ENCODE assay signal across 41 cellular contexts in the genomic region with DNA sequence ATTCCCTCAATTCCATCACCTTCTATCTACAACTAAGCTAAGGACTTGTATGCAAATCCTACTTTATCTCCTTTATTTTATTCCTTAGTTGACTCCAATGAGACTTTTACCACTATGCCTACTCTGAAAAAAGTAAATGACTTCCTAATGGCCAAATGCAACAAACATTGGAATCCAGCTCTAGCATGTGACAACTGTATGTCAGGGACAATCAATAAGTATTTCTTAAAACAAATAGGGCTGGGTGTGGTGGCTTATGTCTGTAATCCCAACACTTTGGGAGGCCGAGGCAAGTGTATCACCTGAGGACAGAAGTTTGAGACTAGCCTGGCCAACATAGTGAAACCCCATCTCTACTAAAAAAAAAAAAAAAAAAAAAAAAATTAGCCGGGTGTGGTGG. TPM values are rescaled to one million over a fixed set of nuclear protein-coding genes. Genes with fewer than 3 reads are reported as not detected.
"Had no signal": no experiment of that assay in that cellular context is flagged by ENCODE, and none has a peak within 500 bp of the region (broad histone marks: within the 10 kb centered on the region; RNA-seq: fewer than 3 reads in every experiment).

No MANE protein-coding gene starts in this region.

- H3K27me3 ChIP-seq: adrenal gland, ascending aorta, body of pancreas, brain microvascular endothelial cell, breast epithelium, cardiac muscle cell had no signal

- H3K9me3 Mint-ChIP-seq: activated naive CD4-positive, alpha-beta T cell treated with anti-CD3 and anti-CD28 coated beads for 36 hours; activated naive CD4-positive, alpha-beta T cell treated with anti-CD3 and anti-CD28 coated beads, Interleukin-2, amount 10 ng/mL, durations not matched to agents 7 days and 5 days; activated naive CD4-positive, alpha-beta T cell treated with anti-CD3 and anti-CD28 coated beads, Interleukin-2, amount 50 U/mL, for 24 hours; activated naive CD4-positive, alpha-beta T cell treated with anti-CD3 and anti-CD28 coated beads, Interleukin-2, amount 50 U/mL, for 72 hours; activated naive CD8-positive, alpha-beta T cell treated with anti-CD3 and anti-CD28 coated beads for 36 hours; activated naive CD8-positive, alpha-beta T cell treated with anti-CD3 and anti-CD28 coated beads, Interleukin-2, amount 10 ng/mL, durations not matched to agents 7 days and 5 days; activated naive CD8-positive, alpha-beta T cell treated with anti-CD3 and anti-CD28 coated beads, Interleukin-2, amount 50 U/mL, for 24 hours; activated T-cell treated with anti-CD3 and anti-CD28 coated beads, Interleukin-2, amount 50 U/mL, for 24 hours; activated T-cell treated with anti-CD3 and anti-CD28 coated beads, Interleukin-2, amount 50 U/mL, for 4 hours; activated T-cell treated with anti-CD3 and anti-CD28 coated beads, Interleukin-2, amount 50 U/mL, for 72 hours; activated T-helper 1 cell treated with anti-CD3 and anti-CD28 coated beads, Interleukin-12 subunit alpha, Interleukin-12 subunit beta, Interleukin-2, Interleukin-4 antibody, amounts not matched to agents 30 ng/mL and 10 ng/mL and 1 ng/mL, durations not matched to agents 14 hours and 24 hours and 36 hours; activated T-helper 17 cell treated with anti-CD3 and anti-CD28 coated beads, Interleukin-2, amount 50 U/mL, for 72 hours; activated T-helper 2 cell treated with anti-CD3 and anti-CD28 coated beads, Interferon-gamma antibody, Interleukin-2, Interleukin-4, amounts not matched to agents 10 μg/mL and 5 μg/mL and 100 μg/mL, durations not matched to agents 14 hours and 24 hours and 36 hours; brain; central memory CD8-positive, alpha-beta T cell had no signal

- H3K27ac ChIP-seq: adrenal gland, ascending aorta, body of pancreas, brain microvascular endothelial cell, breast epithelium, cardiac muscle cell had no signal

- H3K36me3 Mint-ChIP-seq: activated naive CD4-positive, alpha-beta T cell treated with anti-CD3 and anti-CD28 coated beads, Interleukin-2, amount 50 U/mL, for 72 hours had no signal

- H3K27ac Mint-ChIP-seq: activated naive CD4-positive, alpha-beta T cell treated with anti-CD3 and anti-CD28 coated beads for 36 hours; activated naive CD4-positive, alpha-beta T cell treated with anti-CD3 and anti-CD28 coated beads, Interleukin-2, amount 10 ng/mL, durations not matched to agents 7 days and 5 days; activated naive CD4-positive, alpha-beta T cell treated with anti-CD3 and anti-CD28 coated beads, Interleukin-2, amount 50 U/mL, for 72 hours; activated naive CD8-positive, alpha-beta T cell treated with anti-CD3 and anti-CD28 coated beads for 36 hours; activated naive CD8-positive, alpha-beta T cell treated with anti-CD3 and anti-CD28 coated beads, Interleukin-2, amount 10 ng/mL, durations not matched to agents 7 days and 5 days; activated naive CD8-positive, alpha-beta T cell treated with anti-CD3 and anti-CD28 coated beads, Interleukin-2, amount 50 U/mL, for 24 hours; activated T-cell treated with anti-CD3 and anti-CD28 coated beads, Interleukin-2, amount 50 U/mL, for 24 hours; activated T-cell treated with anti-CD3 and anti-CD28 coated beads, Interleukin-2, amount 50 U/mL, for 72 hours; activated T-helper 1 cell treated with anti-CD3 and anti-CD28 coated beads, Interleukin-12 subunit alpha, Interleukin-12 subunit beta, Interleukin-2, Interleukin-4 antibody, amounts not matched to agents 30 ng/mL and 10 ng/mL and 1 ng/mL, durations not matched to agents 14 hours and 24 hours and 36 hours; activated T-helper 17 cell treated with anti-CD3 and anti-CD28 coated beads, Interleukin-2, amount 50 U/mL, for 72 hours; activated T-helper 2 cell treated with anti-CD3 and anti-CD28 coated beads, Interferon-gamma antibody, Interleukin-2, Interleukin-4, amounts not matched to agents 10 μg/mL and 5 μg/mL and 100 μg/mL, durations not matched to agents 14 hours and 24 hours and 36 hours; brain had no signal

- FAIRE-seq: astrocyte, bronchial epithelial cell had no signal

- H3K9me3 ChIP-seq: adrenal gland, ascending aorta, body of pancreas, breast epithelium had no signal

- DNase-seq: activated effector memory CD4-positive, alpha-beta T cell treated with anti-CD3 and anti-CD28 coated beads, Interleukin-2, amount 50 U/mL, for 16 hours; activated effector memory CD4-positive, alpha-beta T cell treated with Interleukin-2 at 50 U/mL for 16 hours; activated gamma-delta T cell; activated gamma-delta T cell treated with Interleukin-2 at 50 U/mL for 16 hours; activated naive CD4-positive, alpha-beta T cell; activated naive CD4-positive, alpha-beta T cell treated with anti-CD3 and anti-CD28 coated beads for 36 hours; activated naive CD4-positive, alpha-beta T cell treated with anti-CD3 and anti-CD28 coated beads, Interleukin-2, amount 10 ng/mL, durations not matched to agents 7 days and 5 days; activated naive CD4-positive, alpha-beta T cell treated with anti-CD3 and anti-CD28 coated beads, Interleukin-2, amount 50 U/mL, for 16 hours; activated naive CD4-positive, alpha-beta T cell treated with Interleukin-2 at 50 U/mL for 16 hours; activated naive CD8-positive, alpha-beta T cell treated with anti-CD3 and anti-CD28 coated beads for 36 hours; activated naive CD8-positive, alpha-beta T cell treated with anti-CD3 and anti-CD28 coated beads, Interleukin-2, amount 10 ng/mL, durations not matched to agents 7 days and 5 days; activated naive CD8-positive, alpha-beta T cell treated with anti-CD3 and anti-CD28 coated beads, Interleukin-2, amount 50 U/mL, for 24 hours; activated T-cell treated with anti-CD3 and anti-CD28 coated beads for 4 hours; activated T-cell treated with anti-CD3 and anti-CD28 coated beads, Interleukin-2, amount 50 U/mL, for 1 hour; activated T-cell treated with anti-CD3 and anti-CD28 coated beads, Interleukin-2, amount 50 U/mL, for 24 hours; activated T-cell treated with anti-CD3 and anti-CD28 coated beads, Interleukin-2, amount 50 U/mL, for 4 hours; activated T-cell treated with anti-CD3 and anti-CD28 coated beads, Interleukin-2, amount 50 U/mL, for 48 hours; activated T-cell treated with anti-CD3 and anti-CD28 coated beads, Interleukin-2, amount 50 U/mL, for 72 hours; adrenal gland; amniotic stem cell; amygdala; anterior cingulate cortex; aorta; body of pancreas; brain microvascular endothelial cell; caudate nucleus; central memory CD4-positive, alpha-beta T cell; cerebellar nuclear complex had no signal

- H3K4me3 ChIP-seq: adrenal gland, ascending aorta, body of pancreas, breast epithelium, cardiac muscle cell had no signal

- H3K4me3 Mint-ChIP-seq: activated naive CD4-positive, alpha-beta T cell treated with anti-CD3 and anti-CD28 coated beads for 36 hours; activated naive CD4-positive, alpha-beta T cell treated with anti-CD3 and anti-CD28 coated beads, Interleukin-2, amount 10 ng/mL, durations not matched to agents 7 days and 5 days; activated naive CD4-positive, alpha-beta T cell treated with anti-CD3 and anti-CD28 coated beads, Interleukin-2, amount 50 U/mL, for 24 hours; activated naive CD8-positive, alpha-beta T cell; activated naive CD8-positive, alpha-beta T cell treated with anti-CD3 and anti-CD28 coated beads for 36 hours; activated naive CD8-positive, alpha-beta T cell treated with anti-CD3 and anti-CD28 coated beads, Interleukin-2, amount 10 ng/mL, durations not matched to agents 7 days and 5 days; activated naive CD8-positive, alpha-beta T cell treated with anti-CD3 and anti-CD28 coated beads, Interleukin-2, amount 50 U/mL, for 24 hours; activated T-cell treated with anti-CD3 and anti-CD28 coated beads, Interleukin-2, amount 50 U/mL, for 24 hours; activated T-cell treated with anti-CD3 and anti-CD28 coated beads, Interleukin-2, amount 50 U/mL, for 4 hours; activated T-cell treated with anti-CD3 and anti-CD28 coated beads, Interleukin-2, amount 50 U/mL, for 72 hours; activated T-helper 1 cell treated with anti-CD3 and anti-CD28 coated beads, Interleukin-12 subunit alpha, Interleukin-12 subunit beta, Interleukin-2, Interleukin-4 antibody, amounts not matched to agents 30 ng/mL and 10 ng/mL and 1 ng/mL, durations not matched to agents 14 hours and 24 hours and 36 hours; activated T-helper 17 cell treated with anti-CD3 and anti-CD28 coated beads, Interleukin-2, amount 50 U/mL, for 72 hours; brain; central memory CD8-positive, alpha-beta T cell had no signal

- H3K4me1 ChIP-seq: adrenal gland, ascending aorta, body of pancreas, breast epithelium had no signal

- H3K27me3 Mint-ChIP-seq: activated naive CD4-positive, alpha-beta T cell treated with anti-CD3 and anti-CD28 coated beads, Interleukin-2, amount 10 ng/mL, durations not matched to agents 7 days and 5 days; activated naive CD4-positive, alpha-beta T cell treated with anti-CD3 and anti-CD28 coated beads, Interleukin-2, amount 50 U/mL, for 24 hours; activated naive CD8-positive, alpha-beta T cell; activated naive CD8-positive, alpha-beta T cell treated with anti-CD3 and anti-CD28 coated beads for 36 hours; activated naive CD8-positive, alpha-beta T cell treated with anti-CD3 and anti-CD28 coated beads, Interleukin-2, amount 10 ng/mL, durations not matched to agents 7 days and 5 days; activated naive CD8-positive, alpha-beta T cell treated with anti-CD3 and anti-CD28 coated beads, Interleukin-2, amount 50 U/mL, for 24 hours; activated T-cell treated with anti-CD3 and anti-CD28 coated beads, Interleukin-2, amount 50 U/mL, for 24 hours; activated T-helper 17 cell treated with anti-CD3 and anti-CD28 coated beads, Interleukin-2, amount 50 U/mL, for 72 hours; brain; central memory CD8-positive, alpha-beta T cell had no signal

- H3K36me3 ChIP-seq: adrenal gland, brain microvascular endothelial cell, breast epithelium, cardiac muscle cell had no signal

- H3K4me1 Mint-ChIP-seq: activated T-helper 17 cell treated with anti-CD3 and anti-CD28 coated beads, Interleukin-2, amount 50 U/mL, for 72 hours; brain had no signal

- ATAC-seq: activated naive CD4-positive, alpha-beta T cell treated with anti-CD3 and anti-CD28 coated beads, Interleukin-2, amount 50 U/mL, for 72 hours; activated naive CD8-positive, alpha-beta T cell treated with anti-CD3 and anti-CD28 coated beads, Interleukin-2, amount 50 U/mL, for 24 hours; activated T-cell treated with anti-CD3 and anti-CD28 coated beads, Interleukin-2, amount 50 U/mL, for 4 hours; activated T-cell treated with anti-CD3 and anti-CD28 coated beads, Interleukin-2, amount 50 U/mL, for 72 hours; activated T-helper 17 cell treated with anti-CD3 and anti-CD28 coated beads, Interleukin-2, amount 50 U/mL, for 72 hours; body of pancreas had no signal

RNA-seq across cellular contexts. Expression of a gene that starts 21.8 kb away (rescaled TPM):
- total RNA-seq: ascending aorta had no signal

RNA-seq across cellular contexts. Expression of a gene that starts 21.9 kb away (rescaled TPM):
- total RNA-seq: ascending aorta, body of pancreas had no signal
